Comparison of ENCODE assay signal across 1 cellular context in genomic region chr9:100084145-100084478, GRCh38.
TF ChIP-seq lines count a peak whose summit lies in the region.

No MANE protein-coding gene starts in this region.

TF ChIP-seq in GM12878, 131 proteins besides CTCF, POLR2A, EP300 and RAD21 (continued from another document and continues in another):
- no peak for TF ChIP-seq CEBPZ (IDR thresholded peaks at IDR 0.05; ENCODE audit: low read depth, low read length)
- TF ChIP-seq E2F8 (IDR thresholded peaks at IDR 0.05; ENCODE audit: low read depth, partially characterized antibody): no peak
- TF ChIP-seq GATAD2B (conservative IDR thresholded peaks at IDR 0.05; ENCODE audit: low read depth): no peak
- no peak for TF ChIP-seq SREBF2 (IDR thresholded peaks at IDR 0.05; ENCODE audit: low read length)
- 0 out of 2 replicates have a peak, but pooled peaks have one; percentile 18 for TF ChIP-seq DPF2 (IDR thresholded peaks at IDR 0.05)
- no peak for TF ChIP-seq ZBTB40 (IDR thresholded peaks at IDR 0.05; ENCODE audit: borderline replicate concordance)
- TF ChIP-seq YBX1 (IDR thresholded peaks at IDR 0.05): no peak
- no peak for TF ChIP-seq ESRRA (IDR thresholded peaks at IDR 0.05; ENCODE audit: low read length)
- no peak for TF ChIP-seq NR2C2 (IDR thresholded peaks at IDR 0.05; ENCODE audit: borderline replicate concordance, control insufficient read depth, insufficient read length, low read depth)
- no peak for TF ChIP-seq EGR1 (IDR thresholded peaks at IDR 0.05; ENCODE audit: borderline replicate concordance in 1 of 2, low read depth in 2 of 2, low read length in 2 of 2)
- no peak for TF ChIP-seq MAX (IDR thresholded peaks at IDR 0.05; ENCODE audit: low read depth, low read length)
- TF ChIP-seq SRF (IDR thresholded peaks at IDR 0.05; ENCODE audit: low read depth in 2 of 2, low read length in 2 of 2): no peak
- peak; percentile 95 for TF ChIP-seq RUNX3 (IDR thresholded peaks at IDR 0.05; ENCODE audit: low read length)
- no peak for TF ChIP-seq ZBTB4 (CRISPR knock-in tag; IDR thresholded peaks at IDR 0.05)
- no peak for TF ChIP-seq ZBTB33 (IDR thresholded peaks at IDR 0.05)
- TF ChIP-seq MEF2A (IDR thresholded peaks at IDR 0.05; ENCODE audit: insufficient read depth, low read depth, low read length): peak; percentile 93
- TF ChIP-seq POLR2AphosphoS2 (IDR thresholded peaks at IDR 0.05; ENCODE audit: low read depth, low read length): no peak
- TF ChIP-seq E2F4 (IDR thresholded peaks at IDR 0.05; ENCODE audit: low read depth, low read length): no peak
- TF ChIP-seq BCLAF1 (IDR thresholded peaks at IDR 0.05): no peak
- peak; percentile 59; the same call in 1 of the 2 replicates for TF ChIP-seq FOXM1 (IDR thresholded peaks at IDR 0.05; ENCODE audit: low read depth, low read length)
- TF ChIP-seq IKZF1 (conservative IDR thresholded peaks at IDR 0.05): no peak
- no peak for TF ChIP-seq ETV6 (conservative IDR thresholded peaks at IDR 0.05 in 1 of 2, IDR thresholded peaks at IDR 0.05 in 1 of 2; ENCODE audit: borderline replicate concordance in 1 of 2, low read depth in 1 of 2)
- TF ChIP-seq ZNF384 (IDR thresholded peaks at IDR 0.05; ENCODE audit: borderline replicate concordance, low read depth, low read length): no peak
- TF ChIP-seq EZH2 (IDR thresholded peaks at IDR 0.05; ENCODE audit: borderline replicate concordance, control insufficient read depth, low read depth, low read length): no peak
- no peak for TF ChIP-seq STAT3 (IDR thresholded peaks at IDR 0.05; ENCODE audit: low read depth, low read length)
- TF ChIP-seq NFYA (IDR thresholded peaks at IDR 0.05; ENCODE audit: borderline replicate concordance, low read depth, low read length): no peak
- no peak for TF ChIP-seq IRF5 (IDR thresholded peaks at IDR 0.05; ENCODE audit: borderline replicate concordance)
- TF ChIP-seq MTA3 (IDR thresholded peaks at IDR 0.05; ENCODE audit: borderline replicate concordance, low read length): no peak
- 0 out of 2 replicates have a peak, but pooled peaks have one; percentile 12 for TF ChIP-seq CBFB (IDR thresholded peaks at IDR 0.05; ENCODE audit: low read depth)
- no peak for TF ChIP-seq SP1 (IDR thresholded peaks at IDR 0.05; ENCODE audit: low read depth, low read length)
- TF ChIP-seq BCL11A (IDR thresholded peaks at IDR 0.05; ENCODE audit: low read depth, low read length): peak; percentile 40; the same call in 1 of the 2 replicates
- TF ChIP-seq MXI1 (IDR thresholded peaks at IDR 0.05; ENCODE audit: low read depth, low read length): peak; percentile 57
- TF ChIP-seq PAX8 (IDR thresholded peaks at IDR 0.05): no peak; the same call in 1 of the 2 replicates
- no peak; the same call in 1 of the 2 replicates for TF ChIP-seq TBL1XR1 (IDR thresholded peaks at IDR 0.05; ENCODE audit: low read depth, low read length)
- TF ChIP-seq IKZF2 (IDR thresholded peaks at IDR 0.05): no peak
- TF ChIP-seq NRF1 (conservative IDR thresholded peaks at IDR 0.05; ENCODE audit: low read depth, low read length): no peak
- 0 out of 2 replicates have a peak, but pooled peaks have one; percentile 22 for TF ChIP-seq TAF1 (IDR thresholded peaks at IDR 0.05; ENCODE audit: borderline replicate concordance, low read depth, low read length)
- TF ChIP-seq ZNF622 (IDR thresholded peaks at IDR 0.05): no peak
- TF ChIP-seq GABPA (IDR thresholded peaks at IDR 0.05; ENCODE audit: low read depth): no peak
